31 cellular contexts compared by ENCODE assay signal in the genomic region with DNA sequence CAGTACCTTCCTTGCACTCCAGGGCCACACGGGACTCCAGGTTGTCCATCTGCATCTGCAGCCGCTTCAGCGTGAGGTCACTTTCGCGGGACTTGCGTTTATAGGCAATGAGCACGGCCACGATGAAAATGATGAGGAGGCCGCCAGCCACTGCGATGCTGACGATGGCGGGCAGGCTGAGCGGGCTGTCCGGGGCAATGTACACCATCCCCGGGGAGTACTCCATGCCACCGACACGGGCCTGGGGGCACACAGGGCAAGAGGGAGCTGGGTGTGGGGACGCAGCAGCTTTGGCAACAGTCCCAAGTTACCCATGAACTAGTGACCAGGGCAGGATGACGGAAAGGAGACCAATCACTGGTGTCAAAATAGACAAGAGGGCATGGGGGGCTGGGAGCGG.
"Had no signal": no experiment of that assay in that cellular context is flagged by ENCODE, and none has a peak within 500 bp of the region (broad histone marks: within the 10 kb centered on the region; RNA-seq: fewer than 3 reads in every experiment).

No MANE protein-coding gene starts in this region.

- DNase-seq: activated B cell treated with CpG ODN at 0.5 μM for 24 hours; activated CD4-positive, alpha-beta T cell treated with anti-CD3 and anti-CD28 coated beads for 48 hours; activated CD4-positive, alpha-beta T cell treated with anti-CD3 and anti-CD28 coated beads, Interleukin-2, amount 50 U/mL, for 1 hour; activated CD4-positive, alpha-beta T cell treated with anti-CD3 and anti-CD28 coated beads, Interleukin-2, amount 50 U/mL, for 48 hours; activated CD8-positive, alpha-beta memory T cell treated with anti-CD3 and anti-CD28 coated beads for 24 hours; activated CD8-positive, alpha-beta T cell treated with anti-CD3 and anti-CD28 coated beads for 36 hours; activated effector memory CD4-positive, alpha-beta T cell treated with Interleukin-2 at 50 U/mL for 16 hours; activated gamma-delta T cell treated with Interleukin-2 at 50 U/mL for 16 hours; activated naive CD4-positive, alpha-beta T cell treated with anti-CD3 and anti-CD28 coated beads, Interleukin-2, amount 50 U/mL, for 16 hours; activated naive CD4-positive, alpha-beta T cell treated with Interleukin-2 at 50 U/mL for 16 hours; activated T-cell treated with anti-CD3 and anti-CD28 coated beads, Interleukin-2, amount 50 U/mL, for 4 hours; amniotic stem cell; anterior cingulate cortex; brain microvascular endothelial cell; cortex of kidney; dermis blood vessel endothelial cell; effector CD4-positive, alpha-beta T cell; effector memory CD8-positive, alpha-beta T cell; esophagus squamous epithelium; foreskin melanocyte; T-helper 2 cell; WERI-Rb-1 had no signal

- H3K4me3 ChIP-seq: esophagus squamous epithelium, gastroesophageal sphincter had no signal

- H3K36me3 ChIP-seq: brain microvascular endothelial cell, esophagus squamous epithelium, WERI-Rb-1 had no signal

- H3K36me3 Mint-ChIP-seq: activated naive CD8-positive, alpha-beta T cell had no signal

- H3K9me3 Mint-ChIP-seq: activated B cell treated with CpG ODN at 0.5 μM for 24 hours; activated CD8-positive, alpha-beta T cell treated with anti-CD3 and anti-CD28 coated beads for 36 hours; activated T-cell treated with anti-CD3 and anti-CD28 coated beads, Interleukin-2, amount 50 U/mL, for 4 hours; activated T-helper 17 cell treated with anti-CD3 and anti-CD28 coated beads, Interleukin-2, amount 50 U/mL, for 72 hours; effector memory CD8-positive, alpha-beta T cell had no signal

- H3K27ac ChIP-seq: brain microvascular endothelial cell, epithelial cell of prostate, esophagus squamous epithelium, gastroesophageal sphincter, WERI-Rb-1 had no signal

- FAIRE-seq: astrocyte, bronchial epithelial cell, colon, endothelial cell of umbilical vein had no signal

- H3K27me3 ChIP-seq: brain microvascular endothelial cell, esophagus squamous epithelium, gastroesophageal sphincter had no signal

- H3K4me1 Mint-ChIP-seq: activated B cell treated with CpG ODN at 0.5 μM for 24 hours; activated T-helper 17 cell treated with anti-CD3 and anti-CD28 coated beads, Interleukin-2, amount 50 U/mL, for 72 hours had no signal

- H3K27me3 Mint-ChIP-seq: activated B cell treated with CpG ODN at 0.5 μM for 24 hours; activated CD8-positive, alpha-beta T cell treated with anti-CD3 and anti-CD28 coated beads for 36 hours; activated naive CD8-positive, alpha-beta T cell; activated T-helper 17 cell treated with anti-CD3 and anti-CD28 coated beads, Interleukin-2, amount 50 U/mL, for 72 hours had no signal

- H3K4me3 Mint-ChIP-seq: activated B cell treated with CpG ODN at 0.5 μM for 24 hours; activated CD8-positive, alpha-beta T cell treated with anti-CD3 and anti-CD28 coated beads for 36 hours; activated naive CD8-positive, alpha-beta T cell; activated T-cell treated with anti-CD3 and anti-CD28 coated beads, Interleukin-2, amount 50 U/mL, for 4 hours; activated T-helper 17 cell treated with anti-CD3 and anti-CD28 coated beads, Interleukin-2, amount 50 U/mL, for 72 hours; effector memory CD8-positive, alpha-beta T cell had no signal

- H3K27ac Mint-ChIP-seq: activated B cell treated with CpG ODN at 0.5 μM for 24 hours; activated CD8-positive, alpha-beta T cell treated with anti-CD3 and anti-CD28 coated beads for 36 hours; activated naive CD8-positive, alpha-beta T cell; activated T-helper 17 cell treated with anti-CD3 and anti-CD28 coated beads, Interleukin-2, amount 50 U/mL, for 72 hours; effector memory CD8-positive, alpha-beta T cell had no signal

- H3K9me3 ChIP-seq: esophagus squamous epithelium, gastroesophageal sphincter had no signal

- ATAC-seq: activated CD4-positive, CD25-positive, alpha-beta regulatory T cell treated with anti-CD3 and anti-CD28 coated beads, Interleukin-2, amount 50 U/mL, for 24 hours; activated CD8-positive, alpha-beta T cell treated with anti-CD3 and anti-CD28 coated beads for 36 hours; activated T-cell treated with anti-CD3 and anti-CD28 coated beads, Interleukin-2, amount 50 U/mL, for 4 hours; activated T-helper 17 cell treated with anti-CD3 and anti-CD28 coated beads, Interleukin-2, amount 50 U/mL, for 72 hours; effector memory CD8-positive, alpha-beta T cell; gastroesophageal sphincter had no signal

- H3K4me1 ChIP-seq: esophagus squamous epithelium, gastroesophageal sphincter had no signal
